ENCODE assay signal across 9 cellular contexts in the genomic region with DNA sequence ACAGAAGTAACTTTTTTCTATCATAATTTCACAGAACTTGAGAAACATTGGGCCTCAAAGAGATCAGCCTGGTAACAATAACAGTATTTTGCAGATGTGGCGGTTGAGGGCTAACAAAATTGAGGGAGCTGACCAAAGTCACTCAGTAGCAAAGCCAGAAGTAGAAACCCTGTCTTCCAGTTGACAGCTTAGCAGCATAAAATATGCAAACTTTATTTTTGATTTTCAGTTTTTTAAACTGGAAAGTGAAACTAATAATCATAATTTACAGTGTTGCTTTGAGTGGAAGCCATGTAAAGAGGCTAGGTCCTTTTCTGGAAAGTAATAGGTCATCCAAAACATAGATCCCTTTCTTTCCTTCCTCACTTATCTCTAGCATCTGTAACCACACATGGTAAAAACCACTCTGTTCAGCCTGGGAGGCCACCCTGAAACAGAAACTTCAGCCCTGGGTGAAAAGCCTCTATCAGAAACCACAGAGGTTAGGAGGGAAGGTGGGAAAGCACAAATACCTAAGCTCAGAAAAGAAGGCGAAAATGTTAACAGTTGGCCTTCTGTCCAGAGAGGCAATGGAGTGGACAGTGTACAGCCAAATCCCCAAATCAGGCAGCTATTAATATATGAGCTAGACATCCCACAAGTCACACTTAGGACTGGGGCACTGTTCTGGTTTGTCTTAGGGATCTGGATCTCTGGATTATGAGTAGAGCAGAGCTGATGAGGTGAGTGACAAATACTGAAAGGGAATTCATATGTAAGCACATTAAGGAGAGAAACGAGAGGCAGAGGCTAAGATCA.
DNase-seq lines count a peak whose midpoint lies in the region; ATAC-seq, FAIRE-seq and TF ChIP-seq lines count a peak whose summit lies in the region.
"Had no signal": no experiment of that assay in that cellular context is flagged by ENCODE, and none has a peak within 500 bp of the region (broad histone marks: within the 10 kb centered on the region; RNA-seq: fewer than 3 reads in every experiment).

No MANE protein-coding gene starts in this region.

- no peak overlapping the region for H3K4me3 Mint-ChIP-seq in astrocyte (ENCODE audit: unreplicated experiment)
- H3K4me3 Mint-ChIP-seq: memory B cell had no signal

- no peaks in the 10 kb centered on the region for H3K79me2 ChIP-seq in astrocyte (ENCODE audit: insufficient read depth, low read length)

- H3K4me3 ChIP-seq in astrocyte (ENCODE audit: insufficient read depth, low read depth, low read length) (no peak overlapping the region), right cardiac atrium (ENCODE audit: low read length) (no peak overlapping the region)

- no peak for TF ChIP-seq CTCF in astrocyte (IDR thresholded peaks at IDR 0.05; ENCODE audit: insufficient read depth, low read depth, low read length)

- H3K9ac ChIP-seq in astrocyte (ENCODE audit: low read length), result no peak overlapping the region

- peak overlapping the region; percentile 6 for H3K4me2 ChIP-seq in astrocyte (ENCODE audit: low read length)

- H3K9me3 Mint-ChIP-seq in astrocyte (ENCODE audit: unreplicated experiment), result no peaks in the 10 kb centered on the region

- peaks cover 16% of the 10 kb centered on the region for H3K4me1 Mint-ChIP-seq in astrocyte (ENCODE audit: low read depth, unreplicated experiment)
- H3K4me1 Mint-ChIP-seq: memory B cell had no signal

- ATAC-seq in GM21367 (IDR thresholded peaks at IDR 0.05; ENCODE audit: unreplicated experiment) (peak; percentile 87), HG03139 (IDR thresholded peaks at IDR 0.05; ENCODE audit: unreplicated experiment) (peak; percentile 81), right cardiac atrium (no peak)

- no peaks in the 10 kb centered on the region for H3K36me3 ChIP-seq in astrocyte (ENCODE audit: insufficient read depth, low read length)

- DNase-seq in GM03348 (ENCODE audit: low spot score) (peak; percentile 7), astrocyte (ENCODE audit: low read depth) (peak; percentile 63), right cardiac atrium (no peak), kidney glomerular epithelial cell (lab: John Stamatoyannopoulos, UW) (no peak), activated gamma-delta T cell treated with Interleukin-2 at 50 U/mL for 16 hours (no peak), NCI-H345 (lab: John Stamatoyannopoulos, UW) (no peak)

- H2AFZ ChIP-seq in astrocyte (ENCODE audit: low read depth, low read length), result no peak overlapping the region

- no peaks in the 10 kb centered on the region for H3K27me3 Mint-ChIP-seq in astrocyte (ENCODE audit: low read depth, unreplicated experiment)

- FAIRE-seq in astrocyte (lab: Jason Lieb, UNC), result peak; percentile 55

- no peaks in the 10 kb centered on the region for H4K20me1 ChIP-seq in astrocyte (ENCODE audit: insufficient read depth, low read length)

- H3K36me3 Mint-ChIP-seq in astrocyte (ENCODE audit: low read depth, unreplicated experiment), result no peaks in the 10 kb centered on the region
- H3K36me3 Mint-ChIP-seq: memory B cell had no signal

- peak overlapping the region; percentile 91 for H3K27ac Mint-ChIP-seq in astrocyte (ENCODE audit: unreplicated experiment)
- H3K27ac Mint-ChIP-seq: memory B cell had no signal

- H3K4me1 ChIP-seq in astrocyte (ENCODE audit: insufficient read depth, low read length) (peaks cover 6% of the 10 kb centered on the region), right cardiac atrium (ENCODE audit: control insufficient read depth, insufficient read depth, low read length) (no peaks in the 10 kb centered on the region)

- H3K9me3 ChIP-seq in astrocyte (ENCODE audit: insufficient read depth, low read depth, low read length) (no peaks in the 10 kb centered on the region), right cardiac atrium (ENCODE audit: control insufficient read depth, low read length) (no peaks in the 10 kb centered on the region)

- H3K27me3 ChIP-seq in astrocyte (ENCODE audit: insufficient read depth, low read length) (no peaks in the 10 kb centered on the region), right cardiac atrium (ENCODE audit: control insufficient read depth, insufficient read depth) (no peaks in the 10 kb centered on the region)

- intact Hi-C loops in right cardiac atrium (cut with DNase I), result no loop called here

- WGBS in right cardiac atrium, result 53% methylated on average over 3 of the region's 3 CpGs

- H3K27ac ChIP-seq in astrocyte (ENCODE audit: low read depth, low read length) (no peak overlapping the region), right cardiac atrium (ENCODE audit: low read length) (no peak overlapping the region)

Comparison
In these comparisons a context has a peak if more than half of its experiments do, and no peak if none do; other contexts are left out.
1. DNase-seq: peak in GM03348 (single experiment) and astrocyte (single experiment); none in right cardiac atrium (0 of 3), kidney glomerular epithelial cell (single experiment), activated gamma-delta T cell treated with Interleukin-2 at 50 U/mL for 16 hours (single experiment) and NCI-H345 (single experiment).
2. ATAC-seq: peak in GM21367 (single experiment) and HG03139 (single experiment); none in right cardiac atrium (0 of 2).